ENCODE assay signal across 9 cellular contexts in genomic region chr10:97888641-97889262, GRCh38. TPM values are rescaled to one million over a fixed set of nuclear protein-coding genes. Genes with fewer than 3 reads are reported as not detected.
A peak's percentile ranks its signal among the peaks of the same experiment; 100 is the strongest.
DNase-seq lines count a peak whose midpoint lies in the region; ATAC-seq and TF ChIP-seq lines count a peak whose summit lies in the region.
"Had no signal": no experiment of that assay in that cellular context is flagged by ENCODE, and none has a peak within 500 bp of the region (broad histone marks: within the 10 kb centered on the region; RNA-seq: fewer than 3 reads in every experiment).

No MANE protein-coding gene starts in this region.

- no peak overlapping the region for H3K4me3 ChIP-seq in GM23248
- H3K4me3 ChIP-seq in brain microvascular endothelial cell (ENCODE audit: low read depth, low read length): no peak overlapping the region

- peaks cover 5% of the 10 kb centered on the region; the same call in 1 of the 2 replicates for H3K4me1 ChIP-seq in GM23248 (ENCODE audit: insufficient read depth)

- peaks cover 46% of the 10 kb centered on the region for H3K4me1 Mint-ChIP-seq in osteocyte (ENCODE audit: unreplicated experiment)
- no peaks in the 10 kb centered on the region for H3K4me1 Mint-ChIP-seq in activated T-helper 1 cell treated with anti-CD3 and anti-CD28 coated beads, Interleukin-12 subunit alpha, Interleukin-12 subunit beta, Interleukin-2, Interleukin-4 antibody, amounts not matched to agents 30 ng/mL and 10 ng/mL and 1 ng/mL, durations not matched to agents 14 hours and 24 hours and 36 hours (ENCODE audit: low read depth)

- WGBS in GM23248 (ENCODE audit: low coverage in 1 of 2, low lambda C conversion rate in 2 of 2, missing lambda C conversion rate in 2 of 2), 2 experiments: 19 to 24% methylated on average over 11 to 12 of the region's 12 CpGs

- H3K9ac ChIP-seq in GM23248: no peak overlapping the region

- no peak overlapping the region for H2AFZ ChIP-seq in GM23248

- no peaks in the 10 kb centered on the region for H3K9me2 ChIP-seq in GM23248 (ENCODE audit: insufficient read depth)

- peak overlapping the region; percentile 59 for H3K4me2 ChIP-seq in GM23248 (ENCODE audit: unreplicated experiment)

- ATAC-seq in HG02938 (IDR thresholded peaks at IDR 0.05; ENCODE audit: unreplicated experiment): no peak

- peak overlapping the region; percentile 51 for H3K4me3 Mint-ChIP-seq in osteocyte (ENCODE audit: unreplicated experiment)
- H3K4me3 Mint-ChIP-seq in activated T-helper 1 cell treated with anti-CD3 and anti-CD28 coated beads, Interleukin-12 subunit alpha, Interleukin-12 subunit beta, Interleukin-2, Interleukin-4 antibody, amounts not matched to agents 30 ng/mL and 10 ng/mL and 1 ng/mL, durations not matched to agents 14 hours and 24 hours and 36 hours: no peak overlapping the region

- no peaks in the 10 kb centered on the region for H3F3A ChIP-seq in GM23248 (ENCODE audit: insufficient read depth)

- no peaks in the 10 kb centered on the region for H4K20me1 ChIP-seq in GM23248 (ENCODE audit: insufficient read depth)

- in situ Hi-C loops in GM23248 (cut with MboI) (no loop called here), brain microvascular endothelial cell (cut with HindIII; ENCODE audit: low pct_ligation_motif_present, low sequenced_read_pairs) (no loop called here)

- no peaks in the 10 kb centered on the region for H3K9me3 ChIP-seq in GM23248 (ENCODE audit: low read depth)
- H3K9me3 ChIP-seq: neutrophil had no signal

- H3K79me2 ChIP-seq in GM23248 (ENCODE audit: insufficient read depth): no peaks in the 10 kb centered on the region

- peaks cover 2% of the 10 kb centered on the region for H3K27me3 Mint-ChIP-seq in osteocyte (ENCODE audit: unreplicated experiment)
- peaks cover 8% of the 10 kb centered on the region for H3K27me3 Mint-ChIP-seq in activated T-helper 1 cell treated with anti-CD3 and anti-CD28 coated beads, Interleukin-12 subunit alpha, Interleukin-12 subunit beta, Interleukin-2, Interleukin-4 antibody, amounts not matched to agents 30 ng/mL and 10 ng/mL and 1 ng/mL, durations not matched to agents 14 hours and 24 hours and 36 hours (ENCODE audit: insufficient read depth)

- H3K27ac Mint-ChIP-seq in osteocyte (ENCODE audit: unreplicated experiment): peak overlapping the region; percentile 92
- no peak overlapping the region for H3K27ac Mint-ChIP-seq in activated T-helper 1 cell treated with anti-CD3 and anti-CD28 coated beads, Interleukin-12 subunit alpha, Interleukin-12 subunit beta, Interleukin-2, Interleukin-4 antibody, amounts not matched to agents 30 ng/mL and 10 ng/mL and 1 ng/mL, durations not matched to agents 14 hours and 24 hours and 36 hours

- H3K27me3 ChIP-seq in GM23248 (replicated peaks; ENCODE audit: insufficient read depth) (peaks cover 12% of the 10 kb centered on the region; the same call in 1 of the 2 replicates), brain microvascular endothelial cell (replicated peaks) (peaks cover 1% of the 10 kb centered on the region)

- intact Hi-C loops in activated T-helper 1 cell treated with anti-CD3 and anti-CD28 coated beads, Interleukin-12 subunit alpha, Interleukin-12 subunit beta, Interleukin-2, Interleukin-4 antibody, amounts not matched to agents 30 ng/mL and 10 ng/mL and 1 ng/mL, durations not matched to agents 14 hours and 24 hours and 36 hours (cut with micrococcal nuclease): no loop called here

- TF ChIP-seq CTCF in brain microvascular endothelial cell (IDR thresholded peaks at IDR 0.05; ENCODE audit: low read depth, low read length, missing control alignments) (peak; percentile 6), osteocyte (IDR thresholded peaks at IDR 0.05) (no peak)

- H3K27ac ChIP-seq in GM23248 (no peak overlapping the region), brain microvascular endothelial cell (no peak overlapping the region)
- H3K27ac ChIP-seq: neutrophil had no signal

- DNase-seq in GM23248 (peak; percentile 78), NCI-H187 (lab: John Stamatoyannopoulos, UW) (peak; percentile 6 to 50), brain microvascular endothelial cell (peak; percentile 32), osteocyte (ENCODE audit: extremely low spot score, unreplicated experiment) (no peak), mucosa of gallbladder (ENCODE audit: low spot score) (no peak), OCI-M2 (lab: John Stamatoyannopoulos, UW; ENCODE audit: unreplicated experiment) (no peak)
- no peak for DNase-seq in activated T-helper 1 cell treated with anti-CD3 and anti-CD28 coated beads, Interleukin-12 subunit alpha, Interleukin-12 subunit beta, Interleukin-2, Interleukin-4 antibody, amounts not matched to agents 30 ng/mL and 10 ng/mL and 1 ng/mL, durations not matched to agents 14 hours and 24 hours and 36 hours (ENCODE audit: low spot score)

- H3K36me3 Mint-ChIP-seq in osteocyte (ENCODE audit: unreplicated experiment): no peaks in the 10 kb centered on the region
- H3K36me3 Mint-ChIP-seq in activated T-helper 1 cell treated with anti-CD3 and anti-CD28 coated beads, Interleukin-12 subunit alpha, Interleukin-12 subunit beta, Interleukin-2, Interleukin-4 antibody, amounts not matched to agents 30 ng/mL and 10 ng/mL and 1 ng/mL, durations not matched to agents 14 hours and 24 hours and 36 hours (ENCODE audit: low read depth): no peaks in the 10 kb centered on the region

- H3K36me3 ChIP-seq in GM23248 (ENCODE audit: low read depth) (no peaks in the 10 kb centered on the region), brain microvascular endothelial cell (replicated peaks) (no peaks in the 10 kb centered on the region)
- H3K36me3 ChIP-seq: neutrophil had no signal

- H3K9me3 Mint-ChIP-seq in osteocyte (ENCODE audit: unreplicated experiment): no peaks in the 10 kb centered on the region
- no peaks in the 10 kb centered on the region for H3K9me3 Mint-ChIP-seq in activated T-helper 1 cell treated with anti-CD3 and anti-CD28 coated beads, Interleukin-12 subunit alpha, Interleukin-12 subunit beta, Interleukin-2, Interleukin-4 antibody, amounts not matched to agents 30 ng/mL and 10 ng/mL and 1 ng/mL, durations not matched to agents 14 hours and 24 hours and 36 hours

RNA-seq across cellular contexts. Expression of gene GOLGA7B, which starts 39.1 kb away (rescaled TPM):
- not detected in 2 replicates for total RNA-seq in GM23248 (2014; rRNA removed; shearing (Covaris generic))
- polyA plus RNA-seq in GM23248 (2016; fragmentation: Nextera tagmentation; extraction: Ambion mirVana): not detected in 2 replicates
- total RNA-seq in osteocyte: 0.05 TPM in 1 of 2 replicates, not detected in the other
- 0.26 and 0.29 TPM in 2 replicates for total RNA-seq in activated T-helper 1 cell treated with anti-CD3 and anti-CD28 coated beads, Interleukin-12 subunit alpha, Interleukin-12 subunit beta, Interleukin-2, Interleukin-4 antibody, amounts not matched to agents 30 ng/mL and 10 ng/mL and 1 ng/mL, durations not matched to agents 14 hours and 24 hours and 36 hours
- 3.3 TPM for total RNA-seq in mucosa of gallbladder

Comparison
In these comparisons a context has a peak if more than half of its experiments do, and no peak if none do; other contexts are left out.
1. DNase-seq: peak in GM23248 (single experiment), NCI-H187 (2 of 2) and brain microvascular endothelial cell (single experiment); none in osteocyte (single experiment), activated T-helper 1 cell treated with anti-CD3 and anti-CD28 coated beads, Interleukin-12 subunit alpha, Interleukin-12 subunit beta, Interleukin-2, Interleukin-4 antibody, amounts not matched to agents 30 ng/mL and 10 ng/mL and 1 ng/mL, durations not matched to agents 14 hours and 24 hours and 36 hours (single experiment), mucosa of gallbladder (single experiment) and OCI-M2 (single experiment).